ENCODE assay signal across 8 cellular contexts in the genomic region with DNA sequence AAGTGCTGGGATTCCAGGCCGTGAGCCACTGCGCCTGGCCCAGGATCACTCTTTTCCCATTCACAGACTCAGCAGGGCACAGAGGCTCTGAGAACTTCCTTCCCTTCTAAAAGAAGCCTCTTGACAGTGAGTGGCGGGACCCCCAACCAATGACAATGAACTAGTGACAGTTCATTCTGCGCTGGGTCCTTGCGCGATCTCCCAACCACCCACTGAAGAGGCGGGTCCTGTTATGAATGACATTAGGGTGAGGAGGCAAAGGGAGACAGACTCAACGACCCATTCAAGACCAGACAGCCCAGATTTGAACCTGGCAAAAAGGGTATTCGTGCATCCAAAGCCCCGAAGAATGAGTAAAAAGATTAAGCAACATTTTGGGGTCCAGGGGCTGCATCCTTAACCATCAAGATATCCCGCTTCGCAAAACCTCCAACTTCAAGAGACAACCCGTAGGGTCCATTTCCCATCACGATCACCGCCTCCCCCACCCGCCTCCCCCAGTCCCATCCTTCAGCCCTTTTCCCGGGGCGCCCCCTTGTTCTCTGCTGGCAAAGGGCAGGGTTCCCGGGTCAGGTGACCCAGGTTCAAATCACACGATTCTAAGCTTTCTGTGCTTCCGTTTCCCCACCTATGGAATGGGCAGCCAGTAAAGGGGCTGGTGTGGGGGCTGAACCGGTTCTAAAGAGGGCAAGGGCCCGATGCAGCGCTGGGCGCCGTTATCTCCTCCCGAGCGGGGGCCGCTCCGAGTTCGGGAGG. TPM values are rescaled to one million over a fixed set of nuclear protein-coding genes. Genes with fewer than 3 reads are reported as not detected.
A peak's percentile ranks its signal among the peaks of the same experiment; 100 is the strongest.
DNase-seq lines count a peak whose midpoint lies in the region; ATAC-seq and TF ChIP-seq lines count a peak whose summit lies in the region.

No MANE protein-coding gene starts in this region.

- TF ChIP-seq CTCF in GM13977 (IDR thresholded peaks at IDR 0.05; ENCODE audit: extremely low read depth, insufficient read depth, missing control alignments) = no peak
- no peak for TF ChIP-seq CTCF in kidney epithelial cell (IDR thresholded peaks at IDR 0.05; ENCODE audit: insufficient read depth, low read length, poor library complexity, severe bottlenecking)

- peak overlapping the region; percentile 96 for H3K4me3 ChIP-seq in kidney epithelial cell (ENCODE audit: low read depth, low read length)

- H3K27me3 ChIP-seq in kidney epithelial cell (ENCODE audit: control insufficient read depth, insufficient read depth, low read length) = no peaks in the 10 kb centered on the region

- in situ Hi-C loops in GM13977 (cut with MboI; ENCODE audit: low pct_unique_long_range_greater_than_20kb, low sequenced_read_pairs, unreplicated experiment) = no loop called here

- peak; percentile 2 for ATAC-seq in HG02970 (IDR thresholded peaks at IDR 0.05; ENCODE audit: low FRiP score, unreplicated experiment)

- DNase-seq in GM13977 (ENCODE audit: low spot score) (peak; percentile 97), NCI-H2196 treated with DMSO at 0.1 percent for 48 hours (lab: John Stamatoyannopoulos, UW; ENCODE audit: unreplicated experiment) (peak; percentile 19), cerebellum (ENCODE audit: low spot score) (peak; percentile 92), kidney epithelial cell (ENCODE audit: low read depth) (peak; percentile 68), SKM-1 treated with dmso at 0.1 percent for 144 hours (lab: John Stamatoyannopoulos, UW; ENCODE audit: unreplicated experiment) (no peak)
- peak; percentile 54 for DNase-seq in activated CD4-positive, CD25-positive, alpha-beta regulatory T cell treated with anti-CD3 and anti-CD28 coated beads, Interleukin-2, amount 50 U/mL, for 16 hours (ENCODE audit: low read depth, low spot score)
- DNase-seq in stimulated activated CD4-positive, alpha-beta T cell treated with anti-CD3 and anti-CD28 coated beads, Interleukin-15, amount 100 ng/mL, for 1 hour (ENCODE audit: low read depth in 1 of 2, low spot score in 1 of 2) = peak; percentile 21 to 59

- H3K36me3 ChIP-seq in kidney epithelial cell (ENCODE audit: control insufficient read depth, insufficient read depth, low read length) = no peaks in the 10 kb centered on the region

RNA-seq across cellular contexts. Expression of a gene that starts 0.7 kb away (rescaled TPM):
- total RNA-seq in cerebellum (76.3 TPM), kidney epithelial cell (27.7 and 29.5 TPM in 2 replicates)

RNA-seq across cellular contexts. Expression of a gene that starts 0.8 kb away (rescaled TPM):
- total RNA-seq in cerebellum (26.3 TPM), kidney epithelial cell (45.0 and 57.0 TPM in 2 replicates)

RNA-seq across cellular contexts. Expression of a gene that starts 31.2 kb away (rescaled TPM):
- total RNA-seq in cerebellum = 11.1 TPM
- 2.8 and 3.0 TPM in 2 replicates for total RNA-seq in kidney epithelial cell
